Comparison of ENCODE assay signal across 12 cellular contexts in genomic region chr17:17351901-17352781, GRCh38. TPM values are rescaled to one million over a fixed set of nuclear protein-coding genes. Genes with fewer than 3 reads are reported as not detected.
DNase-seq lines count a peak whose midpoint lies in the region; ATAC-seq and TF ChIP-seq lines count a peak whose summit lies in the region.
"Had no signal": no experiment of that assay in that cellular context is flagged by ENCODE, and none has a peak within 500 bp of the region (broad histone marks: within the 10 kb centered on the region; RNA-seq: fewer than 3 reads in every experiment).

No MANE protein-coding gene starts in this region.

- H3K4me1 Mint-ChIP-seq in brain: peaks cover 45% of the 10 kb centered on the region
- no peaks in the 10 kb centered on the region for H3K4me1 Mint-ChIP-seq in endothelial cell (ENCODE audit: unreplicated experiment)

- in situ Hi-C loops in ACHN (cut with HindIII; ENCODE audit: low pct_ligation_motif_present, low pct_unique_long_range_greater_than_20kb, low sequenced_read_pairs): loop anchor here (25.0 kb wide), 1 partner anchor 260 kb away; no protein-coding TSS in a partner anchor

- H3K4me3 Mint-ChIP-seq in brain: no peak overlapping the region
- H3K4me3 Mint-ChIP-seq in endothelial cell (ENCODE audit: unreplicated experiment): no peak overlapping the region
- H3K4me3 Mint-ChIP-seq: B cell had no signal

- ATAC-seq in esophagus mucosa: no peak
- no peak for ATAC-seq in HG03378 (IDR thresholded peaks at IDR 0.05; ENCODE audit: unreplicated experiment)

- H3K36me3 Mint-ChIP-seq in brain (no peaks in the 10 kb centered on the region), endothelial cell (ENCODE audit: low read depth, unreplicated experiment) (no peaks in the 10 kb centered on the region)

- H3K27ac Mint-ChIP-seq in brain (peak overlapping the region in 4 of 5 experiments; percentile 11 to 92 (median 72)), endothelial cell (ENCODE audit: unreplicated experiment) (no peak overlapping the region)
- H3K27ac Mint-ChIP-seq: B cell had no signal

- H3K9me3 Mint-ChIP-seq in brain (no peaks in the 10 kb centered on the region), endothelial cell (ENCODE audit: unreplicated experiment) (no peaks in the 10 kb centered on the region)

- H3K27me3 Mint-ChIP-seq in brain (no peaks in the 10 kb centered on the region), endothelial cell (ENCODE audit: unreplicated experiment) (peaks cover 1% of the 10 kb centered on the region)
- H3K27me3 Mint-ChIP-seq: B cell had no signal

- peak; percentile 10 for DNase-seq in ACHN
- DNase-seq in LHCN-M2 (ENCODE audit: low read depth): peak; percentile 82
- DNase-seq in kidney tubule cell (ENCODE audit: low spot score): peak; percentile 41
- no peak for DNase-seq in endothelial cell (ENCODE audit: low spot score)
- DNase-seq in GM03348 (ENCODE audit: low spot score): no peak
- DNase-seq: activated CD4-positive, alpha-beta T cell treated with anti-CD3 and anti-CD28 coated beads for 4 hours; GOT3; hippocampal formation had no signal

- TF ChIP-seq CTCF in brain (conservative IDR thresholded peaks at IDR 0.05) (no peak), endothelial cell (IDR thresholded peaks at IDR 0.05; ENCODE audit: unreplicated experiment) (no peak)

RNA-seq across cellular contexts. Expression of gene NT5M, which starts 49.0 kb away (rescaled TPM):
- 4.5 and 5.5 TPM in 2 replicates for total RNA-seq in LHCN-M2 (2014; rRNA removed)
- 1.9 TPM for polyA plus RNA-seq in LHCN-M2 (2012)
- 38.0 TPM for polyA plus RNA-seq in brain (ENCODE audit: insufficient read depth, low read depth, low replicate concordance)
- total RNA-seq in esophagus mucosa: 0.64 TPM
- 5.8 TPM for total RNA-seq in endothelial cell (ENCODE audit: unreplicated experiment)

Comparison
In these comparisons a context has a peak if more than half of its experiments do, and no peak if none do; other contexts are left out.
1. DNase-seq: peak in ACHN (single experiment), LHCN-M2 (single experiment) and kidney tubule cell (single experiment); none in endothelial cell (single experiment) and GM03348 (single experiment).